ENCODE assay signal across 8 cellular contexts in the genomic region with DNA sequence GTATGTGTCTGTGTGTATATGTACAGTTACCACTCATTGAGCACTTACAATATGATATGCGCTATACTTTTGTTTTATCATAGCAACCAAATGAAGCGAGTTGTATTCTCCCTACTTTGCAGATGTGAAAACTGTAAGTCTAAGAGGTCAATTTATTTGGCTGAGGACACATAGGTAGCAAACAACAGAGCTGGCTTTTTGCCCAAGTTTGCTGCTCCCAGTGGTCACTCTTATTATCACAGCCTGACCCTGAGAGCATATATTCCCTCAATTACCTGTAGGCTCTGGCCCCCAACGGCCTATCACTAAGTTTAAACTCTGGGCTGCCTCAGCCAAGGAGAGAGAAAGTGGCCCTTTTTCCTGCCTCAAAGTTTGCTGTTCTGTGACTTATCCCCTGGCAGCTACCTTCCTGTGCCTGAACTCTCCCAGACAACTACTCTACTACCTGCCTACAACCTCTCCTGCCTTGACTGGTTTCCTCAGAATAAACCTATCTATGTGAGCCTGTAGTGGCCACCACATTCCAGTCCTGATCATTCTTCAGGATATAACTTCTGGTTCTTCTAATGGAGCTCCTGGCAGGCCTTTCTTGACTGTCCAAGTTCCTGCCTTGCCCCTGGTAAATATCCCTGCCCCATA.
DNase-seq lines count a peak whose midpoint lies in the region; ATAC-seq and TF ChIP-seq lines count a peak whose summit lies in the region.

No MANE protein-coding gene starts in this region.

- H3K9me2 ChIP-seq in PC-9 (ENCODE audit: insufficient read depth), result 0 out of 2 replicates have a peak, but pooled peaks cover 4% of the 10 kb centered on the region

- BruUV-seq in PC-9 (replicated peaks; lab: Mats Ljungman, UMichigan), result no TSS peak

- H3K27me3 Mint-ChIP-seq in activated T-helper 1 cell treated with anti-CD3 and anti-CD28 coated beads, Interleukin-12 subunit alpha, Interleukin-12 subunit beta, Interleukin-2, Interleukin-4 antibody, amounts not matched to agents 30 ng/mL and 10 ng/mL and 1 ng/mL, durations not matched to agents 14 hours and 24 hours and 36 hours (ENCODE audit: insufficient read depth), result no peaks in the 10 kb centered on the region

- no peak overlapping the region for H3K27ac Mint-ChIP-seq in activated T-helper 1 cell treated with anti-CD3 and anti-CD28 coated beads, Interleukin-12 subunit alpha, Interleukin-12 subunit beta, Interleukin-2, Interleukin-4 antibody, amounts not matched to agents 30 ng/mL and 10 ng/mL and 1 ng/mL, durations not matched to agents 14 hours and 24 hours and 36 hours

- intact Hi-C loops in PC-9 (cut with micrococcal nuclease; ENCODE audit: unreplicated experiment), result no loop called here
- intact Hi-C loops in activated T-helper 1 cell treated with anti-CD3 and anti-CD28 coated beads, Interleukin-12 subunit alpha, Interleukin-12 subunit beta, Interleukin-2, Interleukin-4 antibody, amounts not matched to agents 30 ng/mL and 10 ng/mL and 1 ng/mL, durations not matched to agents 14 hours and 24 hours and 36 hours (cut with micrococcal nuclease), result no loop called here

- ATAC-seq in GM19328 (IDR thresholded peaks at IDR 0.05; ENCODE audit: unreplicated experiment) (peak; percentile 90), HG03103 (IDR thresholded peaks at IDR 0.05; ENCODE audit: low read depth, unreplicated experiment) (peak; percentile 94)

- no peak overlapping the region for H3K4me3 ChIP-seq in PC-9

- POLR2A ChIA-PET in PC-9 (lab: Charles Lee; ENCODE audit: unreplicated experiment), result no interaction called here

- no peaks in the 10 kb centered on the region for H3K9me3 Mint-ChIP-seq in activated T-helper 1 cell treated with anti-CD3 and anti-CD28 coated beads, Interleukin-12 subunit alpha, Interleukin-12 subunit beta, Interleukin-2, Interleukin-4 antibody, amounts not matched to agents 30 ng/mL and 10 ng/mL and 1 ng/mL, durations not matched to agents 14 hours and 24 hours and 36 hours

- H3F3A ChIP-seq in PC-9 (ENCODE audit: insufficient read depth, low read depth), result no peaks in the 10 kb centered on the region

- CTCF ChIA-PET in PC-9 (lab: Charles Lee), result no interaction called here

- no peak overlapping the region for H3K27ac ChIP-seq in PC-9

- no peaks in the 10 kb centered on the region for H4K20me1 ChIP-seq in PC-9 (ENCODE audit: insufficient read depth)

- H3K4me3 Mint-ChIP-seq in activated T-helper 1 cell treated with anti-CD3 and anti-CD28 coated beads, Interleukin-12 subunit alpha, Interleukin-12 subunit beta, Interleukin-2, Interleukin-4 antibody, amounts not matched to agents 30 ng/mL and 10 ng/mL and 1 ng/mL, durations not matched to agents 14 hours and 24 hours and 36 hours, result no peak overlapping the region

- peak; percentile 81 for TF ChIP-seq CTCF in PC-9 (conservative IDR thresholded peaks at IDR 0.05)

- H3K4me1 ChIP-seq in PC-9 (replicated peaks; ENCODE audit: insufficient read depth), result no peaks in the 10 kb centered on the region

- H3K4me2 ChIP-seq in PC-9, result no peak overlapping the region

- no peaks in the 10 kb centered on the region for H3K27me3 ChIP-seq in PC-9 (ENCODE audit: insufficient read depth, low read depth)

- H3K79me2 ChIP-seq in PC-9 (ENCODE audit: low read depth), result no peaks in the 10 kb centered on the region

- no peaks in the 10 kb centered on the region for H3K36me3 Mint-ChIP-seq in activated T-helper 1 cell treated with anti-CD3 and anti-CD28 coated beads, Interleukin-12 subunit alpha, Interleukin-12 subunit beta, Interleukin-2, Interleukin-4 antibody, amounts not matched to agents 30 ng/mL and 10 ng/mL and 1 ng/mL, durations not matched to agents 14 hours and 24 hours and 36 hours (ENCODE audit: low read depth)

- peak; percentile 32 for DNase-seq in Daoy (ENCODE audit: low read depth)
- peak; percentile 32 to 44 for DNase-seq in PC-9
- DNase-seq in foreskin melanocyte, result peak; percentile 3
- DNase-seq in GOT3 (lab: John Stamatoyannopoulos, UW), result no peak
- DNase-seq in NOMO-1 (lab: John Stamatoyannopoulos, UW; ENCODE audit: unreplicated experiment in 2 of 2), result no peak
- DNase-seq in activated T-helper 1 cell treated with anti-CD3 and anti-CD28 coated beads, Interleukin-12 subunit alpha, Interleukin-12 subunit beta, Interleukin-2, Interleukin-4 antibody, amounts not matched to agents 30 ng/mL and 10 ng/mL and 1 ng/mL, durations not matched to agents 14 hours and 24 hours and 36 hours (ENCODE audit: low spot score), result no peak

- no peak overlapping the region for H2AFZ ChIP-seq in PC-9

- H3K36me3 ChIP-seq in PC-9 (ENCODE audit: low read depth), result no peaks in the 10 kb centered on the region

- H3K4me1 Mint-ChIP-seq in activated T-helper 1 cell treated with anti-CD3 and anti-CD28 coated beads, Interleukin-12 subunit alpha, Interleukin-12 subunit beta, Interleukin-2, Interleukin-4 antibody, amounts not matched to agents 30 ng/mL and 10 ng/mL and 1 ng/mL, durations not matched to agents 14 hours and 24 hours and 36 hours (ENCODE audit: low read depth), result no peaks in the 10 kb centered on the region

- no peaks in the 10 kb centered on the region for H3K9me3 ChIP-seq in PC-9 (ENCODE audit: insufficient read depth, low read depth)

Comparison
In these comparisons a context has a peak if more than half of its experiments do, and no peak if none do; other contexts are left out.
1. DNase-seq: peak in Daoy (single experiment), PC-9 (2 of 2) and foreskin melanocyte (single experiment); none in GOT3 (single experiment), NOMO-1 (0 of 2) and activated T-helper 1 cell treated with anti-CD3 and anti-CD28 coated beads, Interleukin-12 subunit alpha, Interleukin-12 subunit beta, Interleukin-2, Interleukin-4 antibody, amounts not matched to agents 30 ng/mL and 10 ng/mL and 1 ng/mL, durations not matched to agents 14 hours and 24 hours and 36 hours (single experiment).